1 cellular context compared by ENCODE assay signal in genomic region chr17:76737676-76738467, GRCh38.
TF ChIP-seq lines count a peak whose summit lies in the region.

Gene MFSD11 (plus strand): TSS chr17:76738119. CDS start chr17:76738353, 234 bp downstream.

TF ChIP-seq in IMR-90, 13 proteins besides CTCF, POLR2A, EP300 and RAD21 (continued from another document):
- TF ChIP-seq MXI1 (IDR thresholded peaks at IDR 0.05; ENCODE audit: borderline replicate concordance, low read depth, low read length) (peak; percentile 49; the same call in 1 of the 2 replicates), BHLHE40 (IDR thresholded peaks at IDR 0.05; ENCODE audit: low read depth, low read length) (peak; percentile 91), RFX5 (IDR thresholded peaks at IDR 0.05; ENCODE audit: low read depth, low read length) (no peak), CEBPB (IDR thresholded peaks at IDR 0.05; ENCODE audit: low read depth, low read length) (no peak), NFE2L2 (IDR thresholded peaks at IDR 0.05; ENCODE audit: low read depth, low read length) (0 out of 2 replicates have a peak, but pooled peaks have one; percentile 34), CHD1 (IDR thresholded peaks at IDR 0.05; ENCODE audit: low read depth, low read length) (no peak)
